ENCODE assay signal across 9 cellular contexts in the genomic region with DNA sequence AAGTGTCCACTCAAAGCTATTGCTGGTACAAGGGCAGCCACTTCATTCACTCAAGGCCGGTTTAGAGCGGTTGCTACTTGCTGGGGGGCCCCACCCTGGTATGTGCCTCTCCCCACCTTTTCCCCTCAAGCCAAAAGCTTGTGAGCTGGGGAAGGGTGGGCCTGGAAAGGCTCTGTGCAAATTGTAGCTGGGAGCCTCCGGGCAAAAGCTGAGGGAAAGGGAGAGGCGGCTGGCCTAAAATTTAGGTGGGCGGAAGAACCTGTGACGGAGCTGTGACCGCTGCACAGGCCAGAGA. TPM values are rescaled to one million over a fixed set of nuclear protein-coding genes. Genes with fewer than 3 reads are reported as not detected.
A peak's percentile ranks its signal among the peaks of the same experiment; 100 is the strongest.
DNase-seq lines count a peak whose midpoint lies in the region; ATAC-seq, FAIRE-seq and TF ChIP-seq lines count a peak whose summit lies in the region.
"Had no signal": no experiment of that assay in that cellular context is flagged by ENCODE, and none has a peak within 500 bp of the region (broad histone marks: within the 10 kb centered on the region; RNA-seq: fewer than 3 reads in every experiment).

No MANE protein-coding gene starts in this region.

- no peak overlapping the region for H2AFZ ChIP-seq in HCT116 (ENCODE audit: low read depth, low read length, poor library complexity, severe bottlenecking)

- no peaks in the 10 kb centered on the region for H4K20me1 ChIP-seq in HCT116 (ENCODE audit: insufficient read depth)

- H3K9me3 ChIP-seq in HCT116 (ENCODE audit: control insufficient read depth in 1 of 2, insufficient read depth in 1 of 2, low read depth in 1 of 2, low read length in 2 of 2): no peaks in the 10 kb centered on the region
- no peaks in the 10 kb centered on the region for H3K9me3 ChIP-seq in WERI-Rb-1 (ENCODE audit: severe bottlenecking)
- no peaks in the 10 kb centered on the region for H3K9me3 ChIP-seq in iPS DF 6.9 (ENCODE audit: control insufficient read depth, insufficient read depth, low read length)
- no peaks in the 10 kb centered on the region for H3K9me3 ChIP-seq in small intestine (ENCODE audit: control insufficient read depth, low read depth)

- H3K4me2 ChIP-seq in HCT116 (ENCODE audit: low read length): peak overlapping the region; percentile 82

- H3K4me3 ChIP-seq in HCT116 (replicated peaks in 1 of 2; ENCODE audit: low read depth in 1 of 2, low read length in 2 of 2) (peak overlapping the region; percentile 44 to 67; a peak in 2 of 4 replicates), WERI-Rb-1 (ENCODE audit: low read depth, low read length) (peak overlapping the region; percentile 55; the same call in 1 of the 2 replicates), iPS DF 6.9 (ENCODE audit: low read length) (peak overlapping the region; percentile 51; the same call in 1 of the 2 replicates), small intestine (ENCODE audit: low read depth in 1 of 2, low read length in 2 of 2) (peak overlapping the region in 1 of 2 donors; percentile 97)

- H3K79me2 ChIP-seq in HCT116 (ENCODE audit: insufficient read depth, low read length): peaks cover 16% of the 10 kb centered on the region; the same call in 1 of the 2 replicates

- intact Hi-C loops in HCT116 (cut with micrococcal nuclease): no loop called here

- POLR2A ChIA-PET in HCT116 (lab: Charles Lee): interaction anchor here (0.6 to 2.0 kb wide), 3 partner anchors 20 to 173 kb away, joined by 3 to 12 read pairs (median 3); no protein-coding TSS in a partner anchor

- DNase-seq in HCT116 (ENCODE audit: low read depth, low spot score) (no peak), WERI-Rb-1 (no peak), iPS DF 6.9 (ENCODE audit: low read depth, low spot score) (no peak), small intestine (no peak), amniotic stem cell (lab: John Stamatoyannopoulos, UW) (no peak), frontal cortex (ENCODE audit: low spot score in 2 of 2) (no peak), NCI-H1694 treated with DMSO at 0.1 percent for 48 hours (lab: John Stamatoyannopoulos, UW) (no peak), NOMO-1 treated with DMSO at 0.1 percent for 48 hours (lab: John Stamatoyannopoulos, UW; ENCODE audit: unreplicated experiment) (no peak)
- DNase-seq: kidney glomerular epithelial cell had no signal

- H3K36me3 ChIP-seq in HCT116 (ENCODE audit: control insufficient read depth in 1 of 2, insufficient read depth in 2 of 2, low read length in 2 of 2) (peaks cover 33 to 34% of the 10 kb centered on the region in 2 experiments), WERI-Rb-1 (peaks cover 36% of the 10 kb centered on the region), iPS DF 6.9 (ENCODE audit: control insufficient read depth, insufficient read depth, low read length) (peaks cover 20% of the 10 kb centered on the region; the same call in 1 of the 2 replicates), small intestine (ENCODE audit: control insufficient read depth in 2 of 2, insufficient read depth in 2 of 2, low read length in 2 of 2) (peaks cover 8 to 12% of the 10 kb centered on the region in 2 donors)

- FAIRE-seq in small intestine (lab: Jason Lieb, UNC) (no peak), frontal cortex (lab: Jason Lieb, UNC) (no peak)

- BruUV-seq in HCT116 (replicated peaks; lab: Mats Ljungman, UMichigan): no TSS peak

- CTCF ChIA-PET in HCT116 (lab: Charles Lee): no interaction called here

- TF ChIP-seq CTCF in HCT116 (IDR thresholded peaks at IDR 0.05 in 2 of 3, conservative IDR thresholded peaks at IDR 0.05 in 1 of 3; ENCODE audit: borderline replicate concordance in 1 of 3, insufficient read depth in 1 of 3, low read depth in 2 of 3, low read length in 2 of 3) (no peak), WERI-Rb-1 (IDR thresholded peaks at IDR 0.05; ENCODE audit: low read depth, low read length) (no peak)

- RAD21 ChIA-PET in HCT116 (lab: Charles Lee; ENCODE audit: low non-redundant PET in 1 of 2, low total read pairs in 2 of 2, uncharacterized antibody in 2 of 2, unreplicated experiment in 2 of 2): interaction anchor here in 1 of 2 experiments (1.5 kb wide), 1 partner anchor 156 kb away, joined by 3 read pairs; no protein-coding TSS in a partner anchor

- H3K27me3 ChIP-seq in HCT116 (ENCODE audit: insufficient read depth, low read length): no peaks in the 10 kb centered on the region
- H3K27me3 ChIP-seq in WERI-Rb-1 (ENCODE audit: insufficient read depth, low read depth, severe bottlenecking): no peaks in the 10 kb centered on the region
- no peaks in the 10 kb centered on the region for H3K27me3 ChIP-seq in iPS DF 6.9 (ENCODE audit: control insufficient read depth, insufficient read depth, low read length)
- no peaks in the 10 kb centered on the region for H3K27me3 ChIP-seq in small intestine (ENCODE audit: control insufficient read depth in 2 of 2, insufficient read depth in 2 of 2, low read length in 2 of 2)

- H3K27ac ChIP-seq in HCT116 (ENCODE audit: low read depth, low read length): peak overlapping the region; percentile 81
- 0 out of 2 replicates have a peak overlapping the region, but pooled peaks have one; percentile 11 for H3K27ac ChIP-seq in WERI-Rb-1
- H3K27ac ChIP-seq in iPS DF 6.9 (ENCODE audit: low read length): no peak overlapping the region
- peak overlapping the region; percentile 88 to 100 for H3K27ac ChIP-seq in small intestine (ENCODE audit: low read depth in 1 of 2, low read length in 1 of 2)

- no CpG with 5 or more reads among the region's 7 CpGs for WGBS in iPS DF 6.9 (ENCODE audit: insufficient coverage, insufficient read length)
- WGBS in small intestine, 3 donors: 62 to 80% (median 66%) methylated on average over 6 to 7 of the region's 7 CpGs

- no peak for TF ChIP-seq POLR2A in HCT116 (IDR thresholded peaks at IDR 0.05; ENCODE audit: borderline replicate concordance, extremely low read depth, insufficient read depth, insufficient read length)

- H3K4me1 ChIP-seq in HCT116 (ENCODE audit: control insufficient read depth in 1 of 2, insufficient read depth in 2 of 2, low read length in 2 of 2): peaks cover 4 to 23% of the 10 kb centered on the region in 2 experiments; a peak in 1 of 4 replicates
- H3K4me1 ChIP-seq in iPS DF 6.9 (ENCODE audit: control insufficient read depth, insufficient read depth, low read length): peaks cover 2% of the 10 kb centered on the region; the same call in 1 of the 2 replicates
- H3K4me1 ChIP-seq in small intestine (ENCODE audit: control insufficient read depth in 2 of 2, insufficient read depth in 1 of 2, low read depth in 1 of 2, low read length in 1 of 2): peaks cover 2 to 8% of the 10 kb centered on the region in 2 donors

- TF ChIP-seq RAD21 in HCT116 (IDR thresholded peaks at IDR 0.05; ENCODE audit: low read depth): no peak

- peak overlapping the region; percentile 63; the same call in 1 of the 2 replicates for H3K9ac ChIP-seq in HCT116 (ENCODE audit: low read length)

- no peak for ATAC-seq in HCT116

- H3K9me2 ChIP-seq in HCT116 (ENCODE audit: insufficient read depth): no peaks in the 10 kb centered on the region

TF ChIP-seq in HCT116, 20 proteins besides CTCF, POLR2A, EP300 and RAD21:
- TF ChIP-seq EZH2 (IDR thresholded peaks at IDR 0.05) (no peak), YY1 (IDR thresholded peaks at IDR 0.05; ENCODE audit: extremely low read depth, insufficient replicate concordance, low read depth, low read length) (no peak), EGR1 (IDR thresholded peaks at IDR 0.05; ENCODE audit: low read depth) (peak; percentile 55; the same call in 1 of the 2 replicates), POLR2AphosphoS5 (IDR thresholded peaks at IDR 0.05; ENCODE audit: low read depth, low read length) (no peak)
- TF ChIP-seq, protein P1, sequence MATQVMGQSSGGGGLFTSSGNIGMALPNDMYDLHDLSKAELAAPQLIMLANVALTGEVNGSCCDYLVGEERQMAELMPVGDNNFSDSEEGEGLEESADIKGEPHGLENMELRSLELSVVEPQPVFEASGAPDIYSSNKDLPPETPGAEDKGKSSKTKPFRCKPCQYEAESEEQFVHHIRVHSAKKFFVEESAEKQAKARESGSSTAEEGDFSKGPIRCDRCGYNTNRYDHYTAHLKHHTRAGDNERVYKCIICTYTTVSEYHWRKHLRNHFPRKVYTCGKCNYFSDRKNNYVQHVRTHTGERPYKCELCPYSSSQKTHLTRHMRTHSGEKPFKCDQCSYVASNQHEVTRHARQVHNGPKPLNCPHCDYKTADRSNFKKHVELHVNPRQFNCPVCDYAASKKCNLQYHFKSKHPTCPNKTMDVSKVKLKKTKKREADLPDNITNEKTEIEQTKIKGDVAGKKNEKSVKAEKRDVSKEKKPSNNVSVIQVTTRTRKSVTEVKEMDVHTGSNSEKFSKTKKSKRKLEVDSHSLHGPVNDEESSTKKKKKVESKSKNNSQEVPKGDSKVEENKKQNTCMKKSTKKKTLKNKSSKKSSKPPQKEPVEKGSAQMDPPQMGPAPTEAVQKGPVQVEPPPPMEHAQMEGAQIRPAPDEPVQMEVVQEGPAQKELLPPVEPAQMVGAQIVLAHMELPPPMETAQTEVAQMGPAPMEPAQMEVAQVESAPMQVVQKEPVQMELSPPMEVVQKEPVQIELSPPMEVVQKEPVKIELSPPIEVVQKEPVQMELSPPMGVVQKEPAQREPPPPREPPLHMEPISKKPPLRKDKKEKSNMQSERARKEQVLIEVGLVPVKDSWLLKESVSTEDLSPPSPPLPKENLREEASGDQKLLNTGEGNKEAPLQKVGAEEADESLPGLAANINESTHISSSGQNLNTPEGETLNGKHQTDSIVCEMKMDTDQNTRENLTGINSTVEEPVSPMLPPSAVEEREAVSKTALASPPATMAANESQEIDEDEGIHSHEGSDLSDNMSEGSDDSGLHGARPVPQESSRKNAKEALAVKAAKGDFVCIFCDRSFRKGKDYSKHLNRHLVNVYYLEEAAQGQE (IDR thresholded peaks at IDR 0.05; ENCODE audit: low read depth): no peak
- TF ChIP-seq, protein P2, sequence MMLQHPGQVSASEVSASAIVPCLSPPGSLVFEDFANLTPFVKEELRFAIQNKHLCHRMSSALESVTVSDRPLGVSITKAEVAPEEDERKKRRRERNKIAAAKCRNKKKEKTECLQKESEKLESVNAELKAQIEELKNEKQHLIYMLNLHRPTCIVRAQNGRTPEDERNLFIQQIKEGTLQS (IDR thresholded peaks at IDR 0.05): no peak
TF ChIP-seq in HCT116: peak in this region for 1.

RNA-seq across cellular contexts. Expression of a gene that starts 0.3 kb away (rescaled TPM):
- total RNA-seq in HCT116 (2021; ENCODE audit: unreplicated experiment): 9.3 TPM
- 5.4 and 6.9 TPM in 2 replicates for polyA plus RNA-seq in HCT116 (2012)
- polyA plus RNA-seq in small intestine: 10 to 100 TPM in 2 of 3 donors, 1 to 10 TPM in 1; 4.0 to 26.2 (median 24.4) TPM
- 0.82 TPM for total RNA-seq in frontal cortex

RNA-seq across cellular contexts. Expression of a gene that starts 17.6 kb away (rescaled TPM):
- total RNA-seq in HCT116 (2021; ENCODE audit: unreplicated experiment): 25.1 TPM
- polyA plus RNA-seq in HCT116 (2012): 31.1 and 33.3 TPM in 2 replicates
- 10 to 100 TPM in 2 of 3 donors, 1 to 10 TPM in 1; 2.5 to 18.9 (median 17.9) TPM for polyA plus RNA-seq in small intestine
- 3.7 TPM for total RNA-seq in frontal cortex
